Comparison of ENCODE assay signal across 8 cellular contexts in genomic region chr5:151745071-151745705, GRCh38. TPM values are rescaled to one million over a fixed set of nuclear protein-coding genes. Genes with fewer than 3 reads are reported as not detected.
A peak's percentile ranks its signal among the peaks of the same experiment; 100 is the strongest.
DNase-seq lines count a peak whose midpoint lies in the region; ATAC-seq and TF ChIP-seq lines count a peak whose summit lies in the region.

No MANE protein-coding gene starts in this region.

- intact Hi-C loops in activated B cell treated with CpG ODN at 0.5 μM for 24 hours (cut with micrococcal nuclease), result loop anchor here (1.0 kb wide), 2 partner anchors 13 to 26 kb away; partner anchors contain the start of genes ATOX1 and G3BP1

- no peak overlapping the region for H3K4me3 ChIP-seq in GM12865 (ENCODE audit: low read depth, low read length)

- POLR2A ChIA-PET in activated B cell treated with CpG ODN at 0.5 μM for 24 hours (lab: Charles Lee), result interaction anchor here (2.2 kb wide), 1 partner anchor 25 kb away, joined by 13 read pairs; the partner anchor contains the start of gene G3BP1
- POLR2A ChIA-PET in naive thymus-derived CD8-positive, alpha-beta T cell (lab: Charles Lee), result interaction anchor here (1.2 kb wide), 1 partner anchor 26 kb away, joined by 4 read pairs; the partner anchor contains the start of gene G3BP1

- H3K9me3 Mint-ChIP-seq in activated B cell treated with CpG ODN at 0.5 μM for 24 hours, result no peaks in the 10 kb centered on the region
- no peaks in the 10 kb centered on the region for H3K9me3 Mint-ChIP-seq in effector memory CD8-positive, alpha-beta T cell
- H3K9me3 Mint-ChIP-seq in naive thymus-derived CD8-positive, alpha-beta T cell, result no peaks in the 10 kb centered on the region

- peak overlapping the region; percentile 12 for H3K4me3 Mint-ChIP-seq in activated B cell treated with CpG ODN at 0.5 μM for 24 hours
- peak overlapping the region; percentile 48 to 53 for H3K4me3 Mint-ChIP-seq in effector memory CD8-positive, alpha-beta T cell
- peak overlapping the region in 4 of 10 donors; percentile 6 to 29 (median 26) for H3K4me3 Mint-ChIP-seq in naive thymus-derived CD8-positive, alpha-beta T cell

- H3K27me3 Mint-ChIP-seq in activated B cell treated with CpG ODN at 0.5 μM for 24 hours, result no peaks in the 10 kb centered on the region
- H3K27me3 Mint-ChIP-seq in effector memory CD8-positive, alpha-beta T cell, result no peaks in the 10 kb centered on the region
- no peaks in the 10 kb centered on the region for H3K27me3 Mint-ChIP-seq in naive thymus-derived CD8-positive, alpha-beta T cell

- peak overlapping the region; percentile 82 for H3K27ac Mint-ChIP-seq in activated B cell treated with CpG ODN at 0.5 μM for 24 hours
- H3K27ac Mint-ChIP-seq in effector memory CD8-positive, alpha-beta T cell, result peak overlapping the region; percentile 80 to 92
- peak overlapping the region in 9 of 10 donors; percentile 13 to 90 (median 85) for H3K27ac Mint-ChIP-seq in naive thymus-derived CD8-positive, alpha-beta T cell

- CTCF ChIA-PET in activated B cell treated with CpG ODN at 0.5 μM for 24 hours (lab: Charles Lee), result interaction anchor here (0.7 to 10.4 kb wide), 2 partner anchors 26 to 85 kb away, joined by 3 to 223 read pairs; no protein-coding TSS in a partner anchor

- TF ChIP-seq CTCF in GM12865 (IDR thresholded peaks at IDR 0.05; ENCODE audit: insufficient read depth, low read depth, low read length, missing control alignments) (no peak), activated B cell treated with CpG ODN at 0.5 μM for 24 hours (IDR thresholded peaks at IDR 0.05) (no peak)

- H3K36me3 Mint-ChIP-seq in activated B cell treated with CpG ODN at 0.5 μM for 24 hours (ENCODE audit: low read depth), result peaks cover 45% of the 10 kb centered on the region
- peaks cover 21% of the 10 kb centered on the region for H3K36me3 Mint-ChIP-seq in effector memory CD8-positive, alpha-beta T cell (ENCODE audit: insufficient read depth)
- peaks cover 0 to 50% (median 4%) of the 10 kb centered on the region in 3 donors for H3K36me3 Mint-ChIP-seq in naive thymus-derived CD8-positive, alpha-beta T cell

- H3K4me1 Mint-ChIP-seq in activated B cell treated with CpG ODN at 0.5 μM for 24 hours, result peaks cover 38% of the 10 kb centered on the region
- H3K4me1 Mint-ChIP-seq in effector memory CD8-positive, alpha-beta T cell (ENCODE audit: low read depth in 2 of 2), result peaks cover 34 to 36% of the 10 kb centered on the region in 2 donors
- peaks cover 13 to 48% (median 33%) of the 10 kb centered on the region in 4 donors for H3K4me1 Mint-ChIP-seq in naive thymus-derived CD8-positive, alpha-beta T cell

- DNase-seq in GM12865 (ENCODE audit: low read depth), result peak; percentile 73
- DNase-seq in activated B cell treated with CpG ODN at 0.5 μM for 24 hours, result no peak
- DNase-seq in effector memory CD8-positive, alpha-beta T cell, result peak; percentile 10 to 47 (median 47)
- peak in 1 of 10 donors; percentile 12 for DNase-seq in naive thymus-derived CD8-positive, alpha-beta T cell
- no peak for DNase-seq in NCI-H1694 treated with DMSO at 0.1 percent for 48 hours (lab: John Stamatoyannopoulos, UW)
- DNase-seq in cerebellar cortex (ENCODE audit: low spot score), result no peak
- DNase-seq in NCI-H2171 treated with DMSO at 0.1 percent for 48 hours (lab: John Stamatoyannopoulos, UW), result no peak

- ATAC-seq in HG03039 (IDR thresholded peaks at IDR 0.05; ENCODE audit: unreplicated experiment), result peak; percentile 37
- peak; percentile 74 for ATAC-seq in activated B cell treated with CpG ODN at 0.5 μM for 24 hours (ENCODE audit: low read depth)
- peak; percentile 84 for ATAC-seq in effector memory CD8-positive, alpha-beta T cell (replicated peaks)
- peak in 1 of 2 donors; percentile 22 for ATAC-seq in naive thymus-derived CD8-positive, alpha-beta T cell

RNA-seq across cellular contexts. Expression of gene ATOX1, which starts 13.2 kb away (rescaled TPM):
- total RNA-seq in activated B cell treated with CpG ODN at 0.5 μM for 24 hours, result 61.2 and 66.6 TPM in 2 replicates
- 10 to 100 TPM; 26.8 to 32.7 TPM for total RNA-seq in naive thymus-derived CD8-positive, alpha-beta T cell
- polyA plus RNA-seq in naive thymus-derived CD8-positive, alpha-beta T cell, result 10 to 100 TPM; 50.9 to 58.7 (median 58.0) TPM

RNA-seq across cellular contexts. Expression of gene G3BP1, which starts 26.6 kb away (rescaled TPM):
- 227 and 239 TPM in 2 replicates for total RNA-seq in activated B cell treated with CpG ODN at 0.5 μM for 24 hours
- total RNA-seq in naive thymus-derived CD8-positive, alpha-beta T cell, result 100 to 1,000 TPM; 179 to 188 TPM
- polyA plus RNA-seq in naive thymus-derived CD8-positive, alpha-beta T cell, result 100 to 1,000 TPM; 128 to 145 (median 145) TPM

RNA-seq across cellular contexts. Expression of gene SPARC, which starts 58.5 kb away (rescaled TPM):
- total RNA-seq in activated B cell treated with CpG ODN at 0.5 μM for 24 hours, result not detected in 2 replicates
- not detected for total RNA-seq in naive thymus-derived CD8-positive, alpha-beta T cell
- not detected for polyA plus RNA-seq in naive thymus-derived CD8-positive, alpha-beta T cell

Comparison
In these comparisons a context has a peak if more than half of its experiments do, and no peak if none do; other contexts are left out.
1. DNase-seq: peak in GM12865 (single experiment) and effector memory CD8-positive, alpha-beta T cell (3 of 3); none in activated B cell treated with CpG ODN at 0.5 μM for 24 hours (single experiment), NCI-H1694 treated with DMSO at 0.1 percent for 48 hours (single experiment), cerebellar cortex (single experiment) and NCI-H2171 treated with DMSO at 0.1 percent for 48 hours (single experiment).
2. Peak in every context shown above with its lines, with median percentiles within 50 percentile points of each other: H3K27ac Mint-ChIP-seq.